ENCODE assay signal across 8 cellular contexts in the genomic region with DNA sequence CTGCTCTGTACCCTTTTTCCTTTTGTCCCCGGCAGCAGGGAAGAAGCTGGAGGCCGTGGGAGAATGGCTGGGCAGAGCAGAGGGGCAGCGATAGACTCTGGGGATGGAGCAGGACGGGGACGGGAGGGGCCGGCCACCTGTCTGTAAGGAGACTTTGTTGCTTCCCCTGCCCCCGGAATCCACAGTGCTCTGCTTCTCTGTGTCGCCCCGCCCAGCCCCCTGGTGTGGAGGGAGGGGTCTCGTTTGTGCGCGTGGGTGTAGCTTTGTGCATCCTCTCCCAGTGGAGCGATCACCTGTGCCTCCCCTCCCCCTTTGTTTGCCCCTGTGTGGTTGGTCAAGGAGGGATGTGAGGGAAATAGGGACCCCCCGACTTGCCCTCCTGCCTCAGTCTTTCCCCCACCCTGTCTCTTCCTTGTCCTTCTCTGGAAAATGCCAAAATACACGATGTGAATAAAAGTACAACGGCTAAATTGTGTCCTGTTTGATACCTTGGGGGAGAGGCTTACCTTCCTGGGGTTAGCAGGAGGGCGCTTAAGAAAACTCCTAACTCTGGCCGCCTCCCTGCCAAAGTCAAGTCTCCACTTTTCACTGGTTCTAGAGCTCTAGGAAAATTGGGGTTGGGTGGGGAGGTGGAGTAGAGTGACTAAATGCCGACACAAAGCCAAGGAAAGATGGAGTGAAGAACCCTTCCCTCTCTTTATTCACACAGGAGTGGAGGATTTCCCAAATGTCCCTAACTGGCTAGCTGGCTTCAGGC. TPM values are rescaled to one million over a fixed set of nuclear protein-coding genes. Genes with fewer than 3 reads are reported as not detected.
DNase-seq lines count a peak whose midpoint lies in the region; ATAC-seq and TF ChIP-seq lines count a peak whose summit lies in the region.

No MANE protein-coding gene starts in this region.

- TF ChIP-seq POLR2A in ovary (IDR thresholded peaks at IDR 0.05) = no peak

- 69 to 81% methylated on average over 6 to 18 of the region's 19 CpGs for WGBS in endodermal cell (ENCODE audit: insufficient coverage in 1 of 2, insufficient read length in 1 of 2), 2 experiments
- WGBS in ovary, 3 donors = 71 to 73% (median 73%) methylated on average over 19 of the region's 19 CpGs

- H3K36me3 Mint-ChIP-seq in CD8-positive, alpha-beta T cell = peaks cover 65% of the 10 kb centered on the region
- H3K36me3 Mint-ChIP-seq in endodermal cell (ENCODE audit: low read depth) = peaks cover 74% of the 10 kb centered on the region

- peaks cover 46% of the 10 kb centered on the region for H3K4me1 Mint-ChIP-seq in CD8-positive, alpha-beta T cell (ENCODE audit: low read depth)
- peaks cover 47% of the 10 kb centered on the region for H3K4me1 Mint-ChIP-seq in endodermal cell

- no peaks in the 10 kb centered on the region for H3K27me3 ChIP-seq in CD8-positive, alpha-beta T cell (ENCODE audit: insufficient read depth, low read length)
- H3K27me3 ChIP-seq in NT2/D1 (ENCODE audit: insufficient read depth, insufficient read length) (no peaks in the 10 kb centered on the region), endodermal cell (ENCODE audit: control insufficient read depth, insufficient read depth, low read length, poor library complexity, severe bottlenecking) (no peaks in the 10 kb centered on the region), ovary (no peaks in the 10 kb centered on the region)

- H3K9ac ChIP-seq in NT2/D1 (ENCODE audit: insufficient read length, low read depth) (peak overlapping the region; percentile 67), endodermal cell (ENCODE audit: extremely low read depth, low read length, poor library complexity, severe bottlenecking) (peak overlapping the region; percentile 30)

- no peak for ATAC-seq in CD8-positive, alpha-beta T cell
- no peak for ATAC-seq in HG02840 (IDR thresholded peaks at IDR 0.05; ENCODE audit: low FRiP score, unreplicated experiment)
- no peak for ATAC-seq in HG03565 (IDR thresholded peaks at IDR 0.05; ENCODE audit: unreplicated experiment)

- no peak for TF ChIP-seq EP300 in ovary (IDR thresholded peaks at IDR 0.05)

- peak overlapping the region; percentile 89 for H3K4me3 Mint-ChIP-seq in CD8-positive, alpha-beta T cell
- H3K4me3 Mint-ChIP-seq in endodermal cell = peak overlapping the region; percentile 95

- peaks cover 35% of the 10 kb centered on the region for H3K36me3 ChIP-seq in CD8-positive, alpha-beta T cell (ENCODE audit: insufficient read depth, low read length)
- peaks cover 86% of the 10 kb centered on the region for H3K36me3 ChIP-seq in NT2/D1 (ENCODE audit: insufficient read depth, insufficient read length, low read length)
- peaks cover 61% of the 10 kb centered on the region for H3K36me3 ChIP-seq in endodermal cell (ENCODE audit: control insufficient read depth, insufficient read depth, low read length)
- no peaks in the 10 kb centered on the region for H3K36me3 ChIP-seq in ovary

- intact Hi-C loops in CD8-positive, alpha-beta T cell (cut with DNase I, micrococcal nuclease) = loop anchor here in 1 of 2 experiments (1.0 kb wide), 1 partner anchor 12 kb away; no protein-coding TSS in a partner anchor
- intact Hi-C loops in ovary (cut with DNase I) = loop anchor here (5.0 to 10.0 kb wide), 2 partner anchors 98 to 101 kb away; no protein-coding TSS in a partner anchor

- peak overlapping the region; percentile 54 for H3K4me3 ChIP-seq in CD8-positive, alpha-beta T cell (ENCODE audit: low read depth, low read length)
- H3K4me3 ChIP-seq in NT2/D1 (ENCODE audit: insufficient read length, low read depth) (peak overlapping the region; percentile 35), endodermal cell (ENCODE audit: low read length) (peak overlapping the region; percentile 73), ovary (peak overlapping the region; percentile 83)

- no peak for TF ChIP-seq CTCF in CD8-positive, alpha-beta T cell (IDR thresholded peaks at IDR 0.05)
- TF ChIP-seq CTCF in endodermal cell (conservative IDR thresholded peaks at IDR 0.05) = no peak
- no peak for TF ChIP-seq CTCF in ovary (IDR thresholded peaks at IDR 0.05)

- H3K27ac Mint-ChIP-seq in CD8-positive, alpha-beta T cell = peak overlapping the region; percentile 85
- H3K27ac Mint-ChIP-seq in endodermal cell = peak overlapping the region; percentile 96

- peak in 1 of 7 experiments; percentile 37 for DNase-seq in CD8-positive, alpha-beta T cell
- DNase-seq in NT2/D1 (ENCODE audit: low read depth, low spot score) = no peak
- DNase-seq in endodermal cell = peak; percentile 80
- DNase-seq in ovary = peak in 4 of 5 donors; percentile 47 to 63 (median 56)
- DNase-seq in NK-92 treated with Interleukin-12 subunit alpha and Interleukin-12 subunit beta, amount 100 ng/mL, for 24 hours (lab: John Stamatoyannopoulos, UW) = no peak
- DNase-seq in Kasumi-1 (lab: John Stamatoyannopoulos, UW) = no peak

- peaks cover 39% of the 10 kb centered on the region for H3K4me1 ChIP-seq in CD8-positive, alpha-beta T cell (ENCODE audit: insufficient read depth, low read length)
- H3K4me1 ChIP-seq in NT2/D1 (ENCODE audit: insufficient read depth, insufficient read length) (peaks cover 31% of the 10 kb centered on the region), endodermal cell (ENCODE audit: control insufficient read depth, insufficient read depth, low read length) (peaks cover 5% of the 10 kb centered on the region), ovary (ENCODE audit: insufficient read depth) (no peaks in the 10 kb centered on the region)

- POLR2A ChIA-PET in CD8-positive, alpha-beta T cell (lab: Charles Lee) = interaction anchor here (0.5 to 6.0 kb wide), 5 partner anchors 13 to 291 kb away, joined by 3 to 53 read pairs (median 4); partner anchors contain the start of genes C12orf57, CDCA3, RNU7-1 and USP5

- H3K9me3 Mint-ChIP-seq in CD8-positive, alpha-beta T cell = no peaks in the 10 kb centered on the region
- no peaks in the 10 kb centered on the region for H3K9me3 Mint-ChIP-seq in endodermal cell

- no peaks in the 10 kb centered on the region for H3K27me3 Mint-ChIP-seq in CD8-positive, alpha-beta T cell (ENCODE audit: low read depth)
- no peaks in the 10 kb centered on the region for H3K27me3 Mint-ChIP-seq in endodermal cell (ENCODE audit: insufficient read depth)

- CTCF ChIA-PET in CD8-positive, alpha-beta T cell (lab: Charles Lee) = interaction anchor here (0.9 to 10.3 kb wide), 11 partner anchors 7 to 313 kb away, joined by 3 to 126 read pairs (median 7); partner anchors contain the start of genes C12orf57, CDCA3, RNU7-1 and USP5

- peak overlapping the region; percentile 36 for H3K27ac ChIP-seq in CD8-positive, alpha-beta T cell (ENCODE audit: low read depth, low read length)
- H3K27ac ChIP-seq in endodermal cell (ENCODE audit: low read depth, low read length) (no peak overlapping the region), ovary (peak overlapping the region; percentile 49 to 90)

- no peaks in the 10 kb centered on the region for H3K9me3 ChIP-seq in CD8-positive, alpha-beta T cell (ENCODE audit: low read length)
- H3K9me3 ChIP-seq in NT2/D1 (ENCODE audit: insufficient read depth, low read length) (no peaks in the 10 kb centered on the region), endodermal cell (ENCODE audit: control insufficient read depth, low read length) (no peaks in the 10 kb centered on the region), ovary (no peaks in the 10 kb centered on the region)

RNA-seq across cellular contexts. Expression of gene TPI1, which starts 1.0 kb away (rescaled TPM):
- total RNA-seq in CD8-positive, alpha-beta T cell = 10 to 100 TPM; 59.6 to 64.0 TPM
- 1,000 to 10,000 TPM in 1 of 2 donors, 100 to 1,000 TPM in 1; 805 to 1,294 TPM for total RNA-seq in endodermal cell
- polyA plus RNA-seq in endodermal cell (2013, experiment 1 of 2) = 843 TPM
- polyA plus RNA-seq in endodermal cell (2013, experiment 2 of 2) = 801 TPM
- total RNA-seq in ovary = 100 to 1,000 TPM; 136 to 443 (median 295) TPM
- 100 to 1,000 TPM; 267 to 594 TPM for polyA plus RNA-seq in ovary

RNA-seq across cellular contexts. Expression of gene SPSB2, which starts 6.8 kb away (rescaled TPM):
- 1 to 10 TPM; 2.6 to 3.0 TPM for total RNA-seq in CD8-positive, alpha-beta T cell
- total RNA-seq in endodermal cell (10 to 100 TPM; 34.6 to 36.5 TPM), ovary (10 to 100 TPM in 3 of 7 donors, 1 to 10 TPM in 4; 5.8 to 14.7 (median 8.5) TPM)
- polyA plus RNA-seq in endodermal cell (2013, experiment 1 of 2) = 6.8 TPM
- polyA plus RNA-seq in endodermal cell (2013, experiment 2 of 2) = 7.6 TPM
- 1 to 10 TPM in 1 of 2 donors, under 1 TPM in 1; 0.38 to 8.1 TPM for polyA plus RNA-seq in ovary

RNA-seq across cellular contexts. Expression of gene USP5, which starts 14.4 kb away (rescaled TPM):
- total RNA-seq in CD8-positive, alpha-beta T cell = 10 to 100 TPM; 24.0 to 25.9 TPM
- total RNA-seq in endodermal cell (100 to 1,000 TPM; 120 to 257 TPM), ovary (10 to 100 TPM; 13.9 to 84.3 (median 63.0) TPM)
- 74.6 TPM for polyA plus RNA-seq in endodermal cell (2013, experiment 1 of 2)
- polyA plus RNA-seq in endodermal cell (2013, experiment 2 of 2) = 74.4 TPM
- 10 to 100 TPM; 23.7 to 30.1 TPM for polyA plus RNA-seq in ovary

RNA-seq across cellular contexts. Expression of gene CDCA3, which starts 15.3 kb away (rescaled TPM):
- under 1 TPM; 0.61 to 0.92 TPM for total RNA-seq in CD8-positive, alpha-beta T cell
- total RNA-seq in endodermal cell = 10 to 100 TPM; 53.1 to 63.9 TPM
- polyA plus RNA-seq in endodermal cell (2013, experiment 1 of 2) = 87.9 TPM
- 84.7 TPM for polyA plus RNA-seq in endodermal cell (2013, experiment 2 of 2)
- 1 to 10 TPM in 2 of 7 donors, under 1 TPM in 5; 0.18 to 1.6 (median 0.74) TPM for total RNA-seq in ovary
- 1 to 10 TPM in 1 of 2 donors, under 1 TPM in 1; 0.68 to 1.6 TPM for polyA plus RNA-seq in ovary

RNA-seq across cellular contexts. Expression of gene GNB3, which starts 25.6 kb away (rescaled TPM):
- total RNA-seq in CD8-positive, alpha-beta T cell = 1 to 10 TPM in 1 of 2 experiments, under 1 TPM in 1; 0.49 to 1.0 TPM
- 10 to 100 TPM; 10.0 to 17.1 TPM for total RNA-seq in endodermal cell
- 13.5 TPM for polyA plus RNA-seq in endodermal cell (2013, experiment 1 of 2)
- 10.4 TPM for polyA plus RNA-seq in endodermal cell (2013, experiment 2 of 2)
- 10 to 100 TPM in 5 of 7 donors, 1 to 10 TPM in 1, under 1 TPM in 1; 0.34 to 15.0 (median 11.0) TPM for total RNA-seq in ovary
- 1 to 10 TPM; 1.8 to 7.8 TPM for polyA plus RNA-seq in ovary

Comparison
In these comparisons a context has a peak if more than half of its experiments do, and no peak if none do; other contexts are left out.
1. DNase-seq: peak in endodermal cell (single experiment) and ovary (4 of 5); none in NT2/D1 (single experiment), NK-92 treated with Interleukin-12 subunit alpha and Interleukin-12 subunit beta, amount 100 ng/mL, for 24 hours (single experiment) and Kasumi-1 (0 of 2).
2. Peak in every context shown above with its lines, with median percentiles within 50 percentile points of each other: H3K4me3 ChIP-seq.